ENCODE assay signal across 13 cellular contexts in the genomic region with DNA sequence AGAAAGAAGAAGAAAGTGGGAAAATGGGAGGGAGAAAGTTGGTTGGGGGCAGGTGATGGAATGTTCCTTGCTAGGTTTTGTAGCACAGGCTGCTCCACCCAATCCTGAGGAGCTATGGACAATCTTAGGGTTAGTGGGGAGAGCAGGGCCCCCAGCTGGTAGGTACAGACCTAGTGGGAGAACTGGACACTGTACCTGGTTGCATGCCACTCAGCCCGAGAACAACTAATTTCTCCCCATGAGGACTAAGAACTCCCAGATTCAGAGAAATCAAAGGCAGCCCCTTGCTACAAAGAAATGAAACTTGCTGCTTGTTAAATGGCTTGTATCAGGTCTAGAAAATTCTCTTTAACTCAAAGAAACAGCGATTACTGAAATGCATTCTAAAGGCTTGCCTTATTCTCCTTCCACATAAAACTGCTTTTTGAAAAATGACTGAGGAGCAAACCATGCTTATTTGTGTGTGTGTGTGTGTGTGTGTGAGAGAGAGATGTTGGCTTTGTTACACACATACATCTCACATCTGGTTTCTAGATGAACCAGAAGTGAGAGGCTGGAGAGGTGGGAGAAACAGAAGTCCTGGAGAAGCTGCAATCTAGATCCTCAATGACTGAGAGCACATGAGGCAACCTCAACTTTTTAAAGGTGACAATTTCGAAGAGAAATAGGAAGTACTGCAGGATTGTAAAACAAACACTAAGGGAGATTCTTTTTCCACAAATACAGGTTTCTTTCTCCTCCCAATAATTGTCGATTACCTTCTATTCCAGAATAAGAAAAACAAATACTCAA. TPM values are rescaled to one million over a fixed set of nuclear protein-coding genes. Genes with fewer than 3 reads are reported as not detected.
DNase-seq lines count a peak whose midpoint lies in the region; ATAC-seq and TF ChIP-seq lines count a peak whose summit lies in the region.
"Had no signal": no experiment of that assay in that cellular context is flagged by ENCODE, and none has a peak within 500 bp of the region (broad histone marks: within the 10 kb centered on the region; RNA-seq: fewer than 3 reads in every experiment).

No MANE protein-coding gene starts in this region.

- no peaks in the 10 kb centered on the region for H3K79me2 ChIP-seq in MM.1S (ENCODE audit: low read length)

- no peak for TF ChIP-seq CTCF in MM.1S (IDR thresholded peaks at IDR 0.05; ENCODE audit: low read length)

- intact Hi-C loops in activated CD4-positive, alpha-beta T cell treated with anti-CD3 and anti-CD28 coated beads, Interleukin-2, amount 10 ng/mL, durations not matched to agents 24 days and 14 days (cut with micrococcal nuclease): loop anchor here (1.0 kb wide), 1 partner anchor 11 kb away; no protein-coding TSS in a partner anchor

- no peaks in the 10 kb centered on the region for H4K20me1 ChIP-seq in MM.1S (ENCODE audit: insufficient read depth, low read length)

- no peak overlapping the region for H3K4me3 ChIP-seq in MM.1S (ENCODE audit: low read length)
- H3K4me3 ChIP-seq: PC-9, transverse colon had no signal

- peak overlapping the region; percentile 57 for H3K4me2 ChIP-seq in MM.1S (ENCODE audit: low read depth, low read length)
- H3K4me2 ChIP-seq: PC-9 had no signal

- no peaks in the 10 kb centered on the region for H3K27me3 ChIP-seq in MM.1S (replicated peaks; ENCODE audit: insufficient read depth, low read length)
- H3K27me3 ChIP-seq: transverse colon had no signal

- H3K27ac ChIP-seq in MM.1S (ENCODE audit: low read length): peak overlapping the region; percentile 52; the same call in 1 of the 2 replicates
- H3K27ac ChIP-seq: PC-9 had no signal

- peaks cover 27% of the 10 kb centered on the region for H3F3A ChIP-seq in MM.1S (ENCODE audit: insufficient read depth, low read length)

- H3K4me1 ChIP-seq in MM.1S (ENCODE audit: low read length): peaks cover 42% of the 10 kb centered on the region

- H3K4me3 Mint-ChIP-seq in activated CD4-positive, alpha-beta T cell treated with anti-CD3 and anti-CD28 coated beads, Interleukin-2, amount 10 ng/mL, durations not matched to agents 24 days and 14 days: peak overlapping the region; percentile 78
- H3K4me3 Mint-ChIP-seq in activated naive CD8-positive, alpha-beta T cell: peak overlapping the region; percentile 85
- peak overlapping the region; percentile 76 for H3K4me3 Mint-ChIP-seq in stimulated activated effector memory CD8-positive, alpha-beta T cell treated with anti-CD3 and anti-CD28 coated beads, Interleukin-12 subunit alpha, Interleukin-12 subunit beta, amount 100 ng/mL, for 72 hours

- no peaks in the 10 kb centered on the region for H3K36me3 ChIP-seq in MM.1S (replicated peaks; ENCODE audit: insufficient read depth, low read length)
- H3K36me3 ChIP-seq: heart left ventricle, transverse colon had no signal

- H3K9me2 ChIP-seq in MM.1S (replicated peaks; ENCODE audit: insufficient read depth, low read length): no peaks in the 10 kb centered on the region

- no peaks in the 10 kb centered on the region for H3K9me3 ChIP-seq in MM.1S (replicated peaks; ENCODE audit: insufficient read depth, low read length)
- H3K9me3 ChIP-seq: heart left ventricle, transverse colon had no signal

- H3K27ac Mint-ChIP-seq in activated CD4-positive, alpha-beta T cell treated with anti-CD3 and anti-CD28 coated beads, Interleukin-2, amount 10 ng/mL, durations not matched to agents 24 days and 14 days: peak overlapping the region; percentile 97
- peak overlapping the region; percentile 98 for H3K27ac Mint-ChIP-seq in activated naive CD8-positive, alpha-beta T cell
- peak overlapping the region; percentile 65 for H3K27ac Mint-ChIP-seq in stimulated activated effector memory CD8-positive, alpha-beta T cell treated with anti-CD3 and anti-CD28 coated beads, Interleukin-12 subunit alpha, Interleukin-12 subunit beta, amount 100 ng/mL, for 72 hours

- no peaks in the 10 kb centered on the region for H3K9me3 Mint-ChIP-seq in activated CD4-positive, alpha-beta T cell treated with anti-CD3 and anti-CD28 coated beads, Interleukin-2, amount 10 ng/mL, durations not matched to agents 24 days and 14 days
- H3K9me3 Mint-ChIP-seq in activated naive CD8-positive, alpha-beta T cell (ENCODE audit: low read depth): no peaks in the 10 kb centered on the region
- no peaks in the 10 kb centered on the region for H3K9me3 Mint-ChIP-seq in stimulated activated effector memory CD8-positive, alpha-beta T cell treated with anti-CD3 and anti-CD28 coated beads, Interleukin-12 subunit alpha, Interleukin-12 subunit beta, amount 100 ng/mL, for 72 hours

- no peak overlapping the region for H2AFZ ChIP-seq in MM.1S (ENCODE audit: low read length)
- H2AFZ ChIP-seq: PC-9 had no signal

- no peak overlapping the region for H3K9ac ChIP-seq in MM.1S (ENCODE audit: low read length)

- peaks cover 9% of the 10 kb centered on the region for H3K36me3 Mint-ChIP-seq in activated CD4-positive, alpha-beta T cell treated with anti-CD3 and anti-CD28 coated beads, Interleukin-2, amount 10 ng/mL, durations not matched to agents 24 days and 14 days (ENCODE audit: low read depth)
- no peaks in the 10 kb centered on the region for H3K36me3 Mint-ChIP-seq in activated naive CD8-positive, alpha-beta T cell
- no peaks in the 10 kb centered on the region for H3K36me3 Mint-ChIP-seq in stimulated activated effector memory CD8-positive, alpha-beta T cell treated with anti-CD3 and anti-CD28 coated beads, Interleukin-12 subunit alpha, Interleukin-12 subunit beta, amount 100 ng/mL, for 72 hours

- ATAC-seq in stimulated activated effector memory CD8-positive, alpha-beta T cell treated with anti-CD3 and anti-CD28 coated beads, Interleukin-12 subunit alpha, Interleukin-12 subunit beta, amount 100 ng/mL, for 72 hours: no peak
- no peak for ATAC-seq in GM19455 (IDR thresholded peaks at IDR 0.05; ENCODE audit: unreplicated experiment)
- ATAC-seq: heart left ventricle, left lobe of liver had no signal

- H3K4me1 Mint-ChIP-seq in activated CD4-positive, alpha-beta T cell treated with anti-CD3 and anti-CD28 coated beads, Interleukin-2, amount 10 ng/mL, durations not matched to agents 24 days and 14 days: peaks cover 94% of the 10 kb centered on the region
- peaks cover 97% of the 10 kb centered on the region for H3K4me1 Mint-ChIP-seq in activated naive CD8-positive, alpha-beta T cell (ENCODE audit: low read depth)
- H3K4me1 Mint-ChIP-seq in stimulated activated effector memory CD8-positive, alpha-beta T cell treated with anti-CD3 and anti-CD28 coated beads, Interleukin-12 subunit alpha, Interleukin-12 subunit beta, amount 100 ng/mL, for 72 hours: peaks cover 92% of the 10 kb centered on the region

- DNase-seq in activated CD4-positive, alpha-beta T cell treated with anti-CD3 and anti-CD28 coated beads, Interleukin-2, amount 10 ng/mL, durations not matched to agents 24 days and 14 days: peak; percentile 63
- no peak for DNase-seq in activated CD4-positive, alpha-beta T cell treated with anti-CD3 and anti-CD28 coated beads for 4 hours
- DNase-seq in MM.1S (no peak), AG20443 (ENCODE audit: low spot score) (no peak), retina (no peak)
- DNase-seq in stimulated activated effector memory CD8-positive, alpha-beta T cell treated with anti-CD3 and anti-CD28 coated beads, Interleukin-12 subunit alpha, Interleukin-12 subunit beta, amount 100 ng/mL, for 72 hours (ENCODE audit: low spot score in 2 of 2): peak in 1 of 2 donors; percentile 44
- DNase-seq: heart left ventricle, IMR-90, PC-9, transverse colon had no signal

- H3K27me3 Mint-ChIP-seq in activated CD4-positive, alpha-beta T cell treated with anti-CD3 and anti-CD28 coated beads, Interleukin-2, amount 10 ng/mL, durations not matched to agents 24 days and 14 days: no peaks in the 10 kb centered on the region
- H3K27me3 Mint-ChIP-seq in activated naive CD8-positive, alpha-beta T cell: no peaks in the 10 kb centered on the region

RNA-seq across cellular contexts. Expression of a gene that starts 28.9 kb away (rescaled TPM):
- total RNA-seq in activated CD4-positive, alpha-beta T cell treated with anti-CD3 and anti-CD28 coated beads, Interleukin-2, amount 10 ng/mL, durations not matched to agents 24 days and 14 days: 84.9 and 93.7 TPM in 2 replicates
- total RNA-seq: IMR-90 had no signal
